Comparison of ENCODE assay signal across 26 cellular contexts in genomic region chrX:47645530-47645929, GRCh38. TPM values are rescaled to one million over a fixed set of nuclear protein-coding genes. Genes with fewer than 3 reads are reported as not detected.
DNase-seq lines count a peak whose midpoint lies in the region; ATAC-seq and TF ChIP-seq lines count a peak whose summit lies in the region.
"Had no signal": no experiment of that assay in that cellular context is flagged by ENCODE, and none has a peak within 500 bp of the region (broad histone marks: within the 10 kb centered on the region; RNA-seq: fewer than 3 reads in every experiment).

No MANE protein-coding gene starts in this region.

- peaks cover 0 to 5% of the 10 kb centered on the region in 2 donors for H3K4me1 ChIP-seq in lung (ENCODE audit: control insufficient read depth in 2 of 2, insufficient read depth in 2 of 2, low read length in 2 of 2)
- H3K4me1 ChIP-seq: foreskin keratinocyte, right atrium auricular region had no signal

- DNase-seq in stimulated activated naive CD8-positive, alpha-beta T cell treated with anti-CD3 and anti-CD28 coated beads, Interleukin-15, amount 100 ng/mL, for 72 hours, result no peak
- DNase-seq in choroid plexus epithelial cell (ENCODE audit: low read depth) (peak; percentile 67), lung (ENCODE audit: low spot score) (no peak), ureter (ENCODE audit: low spot score) (peak; percentile 28), HuH-7.5 (ENCODE audit: low spot score) (no peak), ecto neural progenitor cell (ENCODE audit: low spot score) (no peak)
- DNase-seq: activated CD4-positive, alpha-beta T cell treated with anti-CD3 and anti-CD28 coated beads for 1 hour; activated effector memory CD4-positive, alpha-beta T cell treated with anti-CD3 and anti-CD28 coated beads, Interleukin-2, amount 50 U/mL, for 16 hours; activated naive CD8-positive, alpha-beta T cell treated with anti-CD3 and anti-CD28 coated beads, Interleukin-2, amount 10 ng/mL, durations not matched to agents 7 days and 5 days; AML-193; CD4-positive, CD25-positive, alpha-beta regulatory T cell; DND-41; endodermal cell; KG1; NCI-H2029 treated with DMSO at 0.1 percent for 48 hours; NK-92 treated with Interleukin-12 subunit alpha and Interleukin-12 subunit beta, amount 100 ng/mL, for 24 hours; PC-3; SK-N-SH; stimulated activated CD4-positive, alpha-beta T cell treated with anti-CD3 and anti-CD28 coated beads, Interleukin-2, amount 100 ng/mL, for 24 hours; stimulated activated naive CD8-positive, alpha-beta T cell treated with anti-CD3 and anti-CD28 coated beads, Interleukin-15, Interleukin-2, amounts not matched to agents 100 U/mL and 50 U/mL, for 24 hours; T-helper 2 cell had no signal

- no peaks in the 10 kb centered on the region for H3K27me3 ChIP-seq in lung (ENCODE audit: control insufficient read depth, insufficient read depth)
- H3K27me3 ChIP-seq: foreskin keratinocyte, right atrium auricular region had no signal

- H3K27ac Mint-ChIP-seq in stimulated activated naive CD8-positive, alpha-beta T cell treated with anti-CD3 and anti-CD28 coated beads, Interleukin-15, Interleukin-2, amounts not matched to agents 100 ng/mL and 50 ng/mL, for 24 hours, result peak overlapping the region; percentile 40
- H3K27ac Mint-ChIP-seq in stimulated activated naive CD8-positive, alpha-beta T cell treated with anti-CD3 and anti-CD28 coated beads, Interleukin-15, amount 100 ng/mL, for 72 hours, result no peak overlapping the region
- H3K27ac Mint-ChIP-seq: endodermal cell had no signal

- H3K4me1 Mint-ChIP-seq in stimulated activated naive CD8-positive, alpha-beta T cell treated with anti-CD3 and anti-CD28 coated beads, Interleukin-15, Interleukin-2, amounts not matched to agents 100 ng/mL and 50 ng/mL, for 24 hours (ENCODE audit: low read depth), result peaks cover 45% of the 10 kb centered on the region
- peaks cover 53% of the 10 kb centered on the region for H3K4me1 Mint-ChIP-seq in stimulated activated naive CD8-positive, alpha-beta T cell treated with anti-CD3 and anti-CD28 coated beads, Interleukin-15, amount 100 ng/mL, for 72 hours

- no peak overlapping the region for H3K4me3 Mint-ChIP-seq in stimulated activated naive CD8-positive, alpha-beta T cell treated with anti-CD3 and anti-CD28 coated beads, Interleukin-15, Interleukin-2, amounts not matched to agents 100 ng/mL and 50 ng/mL, for 24 hours
- H3K4me3 Mint-ChIP-seq in stimulated activated naive CD8-positive, alpha-beta T cell treated with anti-CD3 and anti-CD28 coated beads, Interleukin-15, amount 100 ng/mL, for 72 hours, result no peak overlapping the region
- H3K4me3 Mint-ChIP-seq: activated naive CD8-positive, alpha-beta T cell treated with anti-CD3 and anti-CD28 coated beads, Interleukin-2, amount 10 ng/mL, durations not matched to agents 7 days and 5 days; endodermal cell had no signal

- TF ChIP-seq CTCF in choroid plexus epithelial cell (conservative IDR thresholded peaks at IDR 0.05; ENCODE audit: low read depth, low read length) (peak; percentile 6), lung (IDR thresholded peaks at IDR 0.05; ENCODE audit: control extremely low read depth, extremely low read depth) (no peak)

- H3K4me3 ChIP-seq in choroid plexus epithelial cell (ENCODE audit: low read depth, low read length) (no peak overlapping the region), lung (no peak overlapping the region)
- H3K4me3 ChIP-seq: esophagus muscularis mucosa, right atrium auricular region had no signal

- no peak for ATAC-seq in stimulated activated naive CD8-positive, alpha-beta T cell treated with anti-CD3 and anti-CD28 coated beads, Interleukin-15, amount 100 ng/mL, for 72 hours
- ATAC-seq in lung (ENCODE audit: insufficient read depth, low FRiP score) (peak; percentile 16), GM18498 (IDR thresholded peaks at IDR 0.05; ENCODE audit: unreplicated experiment) (no peak)
- ATAC-seq: foreskin keratinocyte; PC-3; stimulated activated naive CD8-positive, alpha-beta T cell treated with anti-CD3 and anti-CD28 coated beads, Interleukin-15, Interleukin-2, amounts not matched to agents 100 U/mL and 50 U/mL, for 24 hours had no signal

- WGBS in lung, 2 donors, result 55 to 71% methylated on average over 6 to 10 of the region's 10 CpGs

- no peaks in the 10 kb centered on the region for H3K9me3 Mint-ChIP-seq in stimulated activated naive CD8-positive, alpha-beta T cell treated with anti-CD3 and anti-CD28 coated beads, Interleukin-15, Interleukin-2, amounts not matched to agents 100 ng/mL and 50 ng/mL, for 24 hours
- no peaks in the 10 kb centered on the region for H3K9me3 Mint-ChIP-seq in stimulated activated naive CD8-positive, alpha-beta T cell treated with anti-CD3 and anti-CD28 coated beads, Interleukin-15, amount 100 ng/mL, for 72 hours
- H3K9me3 Mint-ChIP-seq: activated naive CD8-positive, alpha-beta T cell treated with anti-CD3 and anti-CD28 coated beads, Interleukin-2, amount 10 ng/mL, durations not matched to agents 7 days and 5 days; CD4-positive, CD25-positive, alpha-beta regulatory T cell had no signal

- H3K27me3 Mint-ChIP-seq in stimulated activated naive CD8-positive, alpha-beta T cell treated with anti-CD3 and anti-CD28 coated beads, Interleukin-15, Interleukin-2, amounts not matched to agents 100 ng/mL and 50 ng/mL, for 24 hours, result no peaks in the 10 kb centered on the region
- no peaks in the 10 kb centered on the region for H3K27me3 Mint-ChIP-seq in stimulated activated naive CD8-positive, alpha-beta T cell treated with anti-CD3 and anti-CD28 coated beads, Interleukin-15, amount 100 ng/mL, for 72 hours
- H3K27me3 Mint-ChIP-seq: activated naive CD8-positive, alpha-beta T cell treated with anti-CD3 and anti-CD28 coated beads, Interleukin-2, amount 10 ng/mL, durations not matched to agents 7 days and 5 days; CD4-positive, CD25-positive, alpha-beta regulatory T cell had no signal

- peaks cover 0 to 4% of the 10 kb centered on the region in 2 donors for H3K36me3 ChIP-seq in lung (ENCODE audit: control insufficient read depth in 2 of 2, insufficient read depth in 2 of 2, low read length in 2 of 2)
- H3K36me3 ChIP-seq: right atrium auricular region had no signal

- peak overlapping the region in 1 of 2 donors; percentile 38 for H3K27ac ChIP-seq in lung (ENCODE audit: low read depth in 1 of 2, low read length in 1 of 2)
- H3K27ac ChIP-seq: esophagus muscularis mucosa, foreskin keratinocyte, right atrium auricular region had no signal

- H3K36me3 Mint-ChIP-seq in stimulated activated naive CD8-positive, alpha-beta T cell treated with anti-CD3 and anti-CD28 coated beads, Interleukin-15, Interleukin-2, amounts not matched to agents 100 ng/mL and 50 ng/mL, for 24 hours (ENCODE audit: low read depth), result peaks cover 44% of the 10 kb centered on the region

- peaks cover 0 to 10% of the 10 kb centered on the region in 2 donors for H3K9me3 ChIP-seq in lung (ENCODE audit: control insufficient read depth in 2 of 2, insufficient read depth in 1 of 2, low read length in 1 of 2)
- H3K9me3 ChIP-seq: esophagus muscularis mucosa, SK-N-SH had no signal

RNA-seq across cellular contexts. Expression of gene ELK1, which starts 4.8 kb away (rescaled TPM):
- 10 to 100 TPM in 1 of 2 donors, 1 to 10 TPM in 1; 9.8 to 36.0 TPM for total RNA-seq in lung
- 10 to 100 TPM; 16.4 to 37.6 TPM for polyA plus RNA-seq in lung
- total RNA-seq in ureter, result 33.0 TPM

RNA-seq across cellular contexts. Expression of gene UXT, which starts 13.4 kb away (rescaled TPM):
- total RNA-seq in lung (10 to 100 TPM; 58.0 to 98.9 TPM), ureter (95.1 TPM)
- 100 to 1,000 TPM; 142 to 153 TPM for polyA plus RNA-seq in lung

RNA-seq across cellular contexts. Expression of gene CFP, which starts 15.8 kb away (rescaled TPM):
- total RNA-seq in lung (10 to 100 TPM; 11.3 to 23.6 TPM), ureter (4.3 TPM)
- polyA plus RNA-seq in lung, result 10 to 100 TPM; 22.5 to 88.8 TPM

RNA-seq across cellular contexts. Expression of gene SYN1, which starts 25.9 kb away (rescaled TPM):
- 1 to 10 TPM in 1 of 2 donors, under 1 TPM in 1; 0.11 to 1.3 TPM for total RNA-seq in lung
- 1 to 10 TPM; 1.4 to 4.5 TPM for polyA plus RNA-seq in lung
- 1.4 TPM for total RNA-seq in ureter
- total RNA-seq: CD4-positive, CD25-positive, alpha-beta regulatory T cell; PC-3 had no signal

Comparison
In these comparisons a context has a peak if more than half of its experiments do, and no peak if none do; other contexts are left out.
1. DNase-seq: peak in choroid plexus epithelial cell (single experiment) and ureter (single experiment); none in stimulated activated naive CD8-positive, alpha-beta T cell treated with anti-CD3 and anti-CD28 coated beads, Interleukin-15, amount 100 ng/mL, for 72 hours (0 of 2), lung (single experiment), HuH-7.5 (single experiment) and ecto neural progenitor cell (single experiment).